18 cellular contexts compared by ENCODE assay signal in genomic region chr18:48680871-48681270, GRCh38.
DNase-seq lines count a peak whose midpoint lies in the region; ATAC-seq lines count a peak whose summit lies in the region.
"Had no signal": no experiment of that assay in that cellular context is flagged by ENCODE, and none has a peak within 500 bp of the region (broad histone marks: within the 10 kb centered on the region; RNA-seq: fewer than 3 reads in every experiment).

No MANE protein-coding gene starts in this region.

- DNase-seq in astrocyte of the hippocampus (ENCODE audit: low read depth, low spot score) (peak; percentile 27), glomerular endothelial cell (ENCODE audit: extremely low read depth, low read depth, low spot score) (peak; percentile 42), lung microvascular endothelial cell (ENCODE audit: low read depth in 2 of 2) (peak; percentile 92 to 93), HPDE6-E6E7 (ENCODE audit: extremely low spot score) (no peak), NCI-H1436 (lab: John Stamatoyannopoulos, UW) (no peak)
- no peak for DNase-seq in effector memory CD8-positive, alpha-beta T cell
- DNase-seq: activated CD8-positive, alpha-beta T cell treated with anti-CD3 and anti-CD28 coated beads, Interleukin-2, amount 10 ng/mL, durations not matched to agents 7 days and 5 days; activated effector memory CD4-positive, alpha-beta T cell treated with Interleukin-2 at 50 U/mL for 16 hours; DND-41; foreskin keratinocyte; GM23248; Karpas-422; NCI-H187 treated with DMSO at 0.1 percent for 48 hours; occipital lobe; SJCRH30; stimulated activated CD4-positive, alpha-beta T cell treated with anti-CD3 and anti-CD28 coated beads, Interleukin-1b, Interleukin-23, amount 100 ng/mL, for 48 hours had no signal

- no peaks in the 10 kb centered on the region for H3K9me3 Mint-ChIP-seq in effector memory CD8-positive, alpha-beta T cell

- no peaks in the 10 kb centered on the region for H3K36me3 Mint-ChIP-seq in effector memory CD8-positive, alpha-beta T cell (ENCODE audit: insufficient read depth)

- H3K27ac Mint-ChIP-seq in effector memory CD8-positive, alpha-beta T cell = no peak overlapping the region

- peak overlapping the region; percentile 44 for H3K27ac ChIP-seq in temporal lobe (ENCODE audit: low read depth, low read length)
- H3K27ac ChIP-seq: foreskin keratinocyte, GM23248, SJCRH30 had no signal

- no peak for ATAC-seq in HG03342 (IDR thresholded peaks at IDR 0.05; ENCODE audit: unreplicated experiment)
- no peak for ATAC-seq in effector memory CD8-positive, alpha-beta T cell (replicated peaks)
- ATAC-seq: activated CD8-positive, alpha-beta T cell treated with anti-CD3 and anti-CD28 coated beads, Interleukin-2, amount 10 ng/mL, durations not matched to agents 7 days and 5 days; foreskin keratinocyte had no signal

- H3K4me3 Mint-ChIP-seq in effector memory CD8-positive, alpha-beta T cell = no peak overlapping the region
- H3K4me3 Mint-ChIP-seq: activated CD8-positive, alpha-beta T cell treated with anti-CD3 and anti-CD28 coated beads, Interleukin-2, amount 10 ng/mL, durations not matched to agents 7 days and 5 days had no signal

- no peaks in the 10 kb centered on the region for H3K4me1 Mint-ChIP-seq in effector memory CD8-positive, alpha-beta T cell (ENCODE audit: low read depth in 2 of 2)

- H3K27me3 Mint-ChIP-seq in effector memory CD8-positive, alpha-beta T cell = no peaks in the 10 kb centered on the region

Comparison
In these comparisons a context has a peak if more than half of its experiments do, and no peak if none do; other contexts are left out.
1. DNase-seq: peak in astrocyte of the hippocampus (single experiment), glomerular endothelial cell (single experiment) and lung microvascular endothelial cell (2 of 2); none in HPDE6-E6E7 (single experiment), NCI-H1436 (single experiment) and effector memory CD8-positive, alpha-beta T cell (0 of 3).